19 cellular contexts compared by ENCODE assay signal in the genomic region with DNA sequence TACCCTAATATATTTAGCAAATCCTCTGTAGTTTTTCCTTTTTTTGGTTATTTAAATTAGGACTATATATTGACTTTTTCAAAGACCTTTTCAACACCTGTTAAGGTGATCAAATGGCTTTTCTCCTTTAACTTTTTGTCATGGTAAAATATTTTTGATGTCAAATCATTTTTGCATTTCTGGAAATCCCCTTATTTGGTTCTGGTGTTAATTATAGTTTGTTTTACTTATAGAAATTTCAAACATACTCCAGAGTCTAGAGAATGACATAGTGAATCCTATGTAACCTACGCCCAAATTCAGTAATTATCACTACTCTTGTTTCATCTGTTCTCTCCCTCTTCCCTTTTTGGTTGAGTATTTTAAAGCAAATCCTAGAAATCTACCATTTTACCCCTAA.
"Had no signal": no experiment of that assay in that cellular context is flagged by ENCODE, and none has a peak within 500 bp of the region (broad histone marks: within the 10 kb centered on the region; RNA-seq: fewer than 3 reads in every experiment).

No MANE protein-coding gene starts in this region.

- H3K27me3 Mint-ChIP-seq: T-cell had no signal

- H3K36me3 ChIP-seq: esophagus muscularis mucosa, pancreas, sigmoid colon, tibial nerve had no signal

- H3K4me3 Mint-ChIP-seq: activated CD4-positive, alpha-beta T cell treated with anti-CD3 and anti-CD28 coated beads for 36 hours; activated CD8-positive, alpha-beta memory T cell treated with anti-CD3 and anti-CD28 coated beads, Interleukin-2, amount 10 ng/mL, durations not matched to agents 7 days and 5 days; neural crest cell; T-helper 2 cell treated with Interferon-gamma antibody and Interleukin-4, amounts not matched to agents 5 μg/mL and 100 μg/mL, for 36 hours had no signal

- ATAC-seq: foreskin keratinocyte, left ventricle myocardium superior, pancreas, psoas muscle had no signal

- H3K4me1 ChIP-seq: foreskin keratinocyte had no signal

- H3K36me3 Mint-ChIP-seq: T-cell had no signal

- H3K4me3 ChIP-seq: esophagus muscularis mucosa, pancreas, psoas muscle, sigmoid colon, tibial nerve had no signal

- H3K27ac ChIP-seq: esophagus muscularis mucosa, foreskin keratinocyte, pancreas, psoas muscle, sigmoid colon, tibial nerve had no signal

- H3K27me3 ChIP-seq: esophagus muscularis mucosa, foreskin keratinocyte, pancreas, sigmoid colon, tibial nerve had no signal

- H3K27ac Mint-ChIP-seq: activated CD4-positive, alpha-beta T cell treated with anti-CD3 and anti-CD28 coated beads for 36 hours had no signal

- DNase-seq: activated CD4-positive, CD25-positive, alpha-beta regulatory T cell; activated CD8-positive, alpha-beta memory T cell treated with anti-CD3 and anti-CD28 coated beads, Interleukin-2, amount 10 ng/mL, durations not matched to agents 7 days and 5 days; activated naive CD4-positive, alpha-beta T cell; dermis blood vessel endothelial cell; effector CD4-positive, alpha-beta T cell; foreskin keratinocyte; left ventricle myocardium superior; nucleus accumbens; pancreas; psoas muscle; sigmoid colon; small intestine; stimulated activated CD4-positive, alpha-beta T cell treated with anti-CD3 and anti-CD28 coated beads, Interleukin-4, amount 100 ng/mL, for 24 hours; T-cell had no signal

- H3K9me3 ChIP-seq: esophagus muscularis mucosa, pancreas, psoas muscle, sigmoid colon, tibial nerve had no signal
